12 cellular contexts compared by ENCODE assay signal in the genomic region with DNA sequence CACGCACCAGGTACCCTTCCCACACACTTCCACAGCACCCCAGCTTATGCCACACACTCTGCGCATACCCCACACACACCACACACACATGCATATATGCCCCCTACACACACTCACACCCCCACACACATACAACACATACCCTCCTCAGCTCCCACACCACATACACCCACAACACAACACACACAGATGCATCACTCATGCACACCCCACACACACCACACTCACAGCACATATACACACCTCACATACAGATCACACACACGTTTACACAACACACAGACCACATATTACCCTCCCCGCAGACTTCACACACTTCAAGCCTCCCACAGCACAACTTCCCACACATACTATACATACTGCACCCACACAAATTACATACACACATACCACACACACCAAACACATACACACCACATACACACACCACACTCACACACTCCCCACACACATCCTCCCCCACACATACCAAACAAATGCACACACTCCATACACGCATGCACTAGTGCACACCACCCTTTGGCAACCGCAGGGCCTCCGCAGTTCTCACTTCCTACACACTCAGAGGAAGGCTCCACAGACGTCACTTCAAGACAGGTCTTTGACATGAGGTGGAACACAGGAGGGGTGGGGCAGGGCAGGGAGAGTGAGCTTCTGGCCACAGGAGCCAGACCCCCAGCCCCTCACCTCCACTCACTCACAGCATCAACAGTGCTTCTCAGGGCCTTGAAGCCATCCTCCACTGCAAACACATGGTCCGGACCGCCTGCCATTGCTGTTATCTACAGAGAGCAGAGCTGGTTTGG. TPM values are rescaled to one million over a fixed set of nuclear protein-coding genes. Genes with fewer than 3 reads are reported as not detected.
DNase-seq lines count a peak whose midpoint lies in the region; ATAC-seq and TF ChIP-seq lines count a peak whose summit lies in the region.
"Had no signal": no experiment of that assay in that cellular context is flagged by ENCODE, and none has a peak within 500 bp of the region (broad histone marks: within the 10 kb centered on the region; RNA-seq: fewer than 3 reads in every experiment).

No MANE protein-coding gene starts in this region.

- peak overlapping the region; percentile 34 for H3K56ac ChIP-seq in mesendoderm (ENCODE audit: low read length)

- no peaks in the 10 kb centered on the region for H3K9me3 ChIP-seq in CD8-positive, alpha-beta T cell (ENCODE audit: low read length)
- H3K9me3 ChIP-seq in MG63, result no peaks in the 10 kb centered on the region
- H3K9me3 ChIP-seq in A673 (ENCODE audit: low read depth, low read length, poor library complexity, severe bottlenecking), result no peaks in the 10 kb centered on the region
- H3K9me3 ChIP-seq: ascending aorta had no signal

- CTCF ChIA-PET in CD8-positive, alpha-beta T cell (lab: Charles Lee), result interaction anchor here (1.0 kb wide), 1 partner anchor 23 kb away, joined by 3 read pairs; no protein-coding TSS in a partner anchor
- CTCF ChIA-PET in A673 (lab: Charles Lee), result no interaction called here

- H2BK15ac ChIP-seq in mesendoderm (replicated peaks; ENCODE audit: low read depth), result no peak overlapping the region

- peaks cover 54% of the 10 kb centered on the region for H3K4me1 Mint-ChIP-seq in CD8-positive, alpha-beta T cell (ENCODE audit: low read depth)

- no peaks in the 10 kb centered on the region for H3K9me3 Mint-ChIP-seq in CD8-positive, alpha-beta T cell

- no peak overlapping the region for H2BK5ac ChIP-seq in mesendoderm (ENCODE audit: low read length)

- H2AK5ac ChIP-seq in mesendoderm (ENCODE audit: low read length), result no peak overlapping the region

- H3K27me3 Mint-ChIP-seq in CD8-positive, alpha-beta T cell (ENCODE audit: low read depth), result no peaks in the 10 kb centered on the region

- H3K18ac ChIP-seq in mesendoderm (ENCODE audit: low read length), result no peak overlapping the region

- peak; percentile 35 to 72 (median 59) for DNase-seq in CD8-positive, alpha-beta T cell
- DNase-seq in activated CD4-positive, alpha-beta T cell treated with anti-CD3 and anti-CD28 coated beads for 48 hours, result peak; percentile 75
- DNase-seq in mesendoderm (no peak), MG63 (no peak), A673 (ENCODE audit: low spot score) (no peak)

- H3K4ac ChIP-seq in mesendoderm (ENCODE audit: low read depth, low read length), result no peak overlapping the region

- WGBS in mesendoderm (ENCODE audit: extremely low coverage, insufficient coverage, low lambda C conversion rate), result no CpG with 5 or more reads among the region's 10 CpGs

- H3K79me1 ChIP-seq in mesendoderm (ENCODE audit: low read length), result no peaks in the 10 kb centered on the region

- ATAC-seq in CD8-positive, alpha-beta T cell, result peak; percentile 72
- ATAC-seq in HG02623 (IDR thresholded peaks at IDR 0.05; ENCODE audit: unreplicated experiment) (peak; percentile 41), GM18502 (IDR thresholded peaks at IDR 0.05; ENCODE audit: poor library complexity, unreplicated experiment) (no peak), HG02678 (IDR thresholded peaks at IDR 0.05; ENCODE audit: unreplicated experiment) (no peak)

- H3K36me3 Mint-ChIP-seq in CD8-positive, alpha-beta T cell, result peaks cover 16% of the 10 kb centered on the region

- no peak overlapping the region for H3K9ac ChIP-seq in mesendoderm (ENCODE audit: low read length)
- H3K9ac ChIP-seq: KMS-11 had no signal

- H3K27ac Mint-ChIP-seq in CD8-positive, alpha-beta T cell, result no peak overlapping the region

- H3K27ac ChIP-seq in CD8-positive, alpha-beta T cell (ENCODE audit: low read depth, low read length), result peak overlapping the region; percentile 86
- H3K27ac ChIP-seq in mesendoderm (ENCODE audit: low read depth, low read length), result no peak overlapping the region
- no peak overlapping the region for H3K27ac ChIP-seq in A673 (ENCODE audit: low read depth, low read length, poor library complexity, severe bottlenecking)
- H3K27ac ChIP-seq: ascending aorta, KMS-11 had no signal

- H3K4me3 Mint-ChIP-seq in CD8-positive, alpha-beta T cell, result no peak overlapping the region

- no peak overlapping the region for H4K5ac ChIP-seq in mesendoderm (ENCODE audit: low read length)

- no peaks in the 10 kb centered on the region for H3K27me3 ChIP-seq in CD8-positive, alpha-beta T cell (ENCODE audit: insufficient read depth, low read length)
- no peaks in the 10 kb centered on the region for H3K27me3 ChIP-seq in mesendoderm (ENCODE audit: insufficient read depth, low read length, poor library complexity)
- H3K27me3 ChIP-seq in MG63, result no peaks in the 10 kb centered on the region
- H3K27me3 ChIP-seq in A673 (replicated peaks; ENCODE audit: insufficient read depth, low read depth, low read length, poor library complexity), result no peaks in the 10 kb centered on the region
- H3K27me3 ChIP-seq: ascending aorta had no signal

- POLR2A ChIA-PET in CD8-positive, alpha-beta T cell (lab: Charles Lee), result interaction anchor here (1.1 to 2.6 kb wide), 3 partner anchors 8 to 38 kb away, joined by 3 to 18 read pairs (median 5); no protein-coding TSS in a partner anchor
- POLR2A ChIA-PET in A673 (lab: Charles Lee; ENCODE audit: low non-redundant PET), result no interaction called here

- intact Hi-C loops in CD8-positive, alpha-beta T cell (cut with DNase I, micrococcal nuclease), result no loop called here
- intact Hi-C loops in A673 (cut with micrococcal nuclease; ENCODE audit: unreplicated experiment), result no loop called here

- no peak overlapping the region for H4K8ac ChIP-seq in mesendoderm (ENCODE audit: low read depth, low read length)

- H3K4me3 ChIP-seq in CD8-positive, alpha-beta T cell (ENCODE audit: low read depth, low read length), result peak overlapping the region; percentile 76
- no peak overlapping the region for H3K4me3 ChIP-seq in mesendoderm (ENCODE audit: low read length)
- no peak overlapping the region for H3K4me3 ChIP-seq in MG63
- no peak overlapping the region for H3K4me3 ChIP-seq in A673 (ENCODE audit: low read depth, low read length, poor library complexity, severe bottlenecking)
- H3K4me3 ChIP-seq: ascending aorta had no signal

- H3K79me2 ChIP-seq in mesendoderm (ENCODE audit: control insufficient read depth, insufficient read depth, low read length), result no peaks in the 10 kb centered on the region

- no peak overlapping the region for H3K4me2 ChIP-seq in mesendoderm (ENCODE audit: low read length)
- H3K4me2 ChIP-seq: KMS-11 had no signal

- H2BK120ac ChIP-seq in mesendoderm (ENCODE audit: low read depth, low read length), result no peak overlapping the region

- BruUV-seq in A673 (replicated peaks; lab: Mats Ljungman, UMichigan), result no TSS peak

- TF ChIP-seq CTCF in CD8-positive, alpha-beta T cell (IDR thresholded peaks at IDR 0.05), result no peak
- TF ChIP-seq CTCF in A673 (conservative IDR thresholded peaks at IDR 0.05; ENCODE audit: low read depth, low read length), result no peak

- no peaks in the 10 kb centered on the region for H3K36me3 ChIP-seq in CD8-positive, alpha-beta T cell (ENCODE audit: insufficient read depth, low read length)
- H3K36me3 ChIP-seq in mesendoderm (ENCODE audit: control insufficient read depth, insufficient read depth, low read length) (no peaks in the 10 kb centered on the region), MG63 (no peaks in the 10 kb centered on the region), A673 (ENCODE audit: insufficient read depth, low read length, poor library complexity, severe bottlenecking) (no peaks in the 10 kb centered on the region)
- H3K36me3 ChIP-seq: ascending aorta had no signal

- H3K23ac ChIP-seq in mesendoderm (ENCODE audit: low read length), result no peak overlapping the region

- H3K4me1 ChIP-seq in CD8-positive, alpha-beta T cell (ENCODE audit: insufficient read depth, low read length), result peaks cover 59% of the 10 kb centered on the region
- H3K4me1 ChIP-seq in mesendoderm (ENCODE audit: control insufficient read depth, low read depth, low read length) (no peaks in the 10 kb centered on the region), A673 (ENCODE audit: insufficient read depth, low read length, poor library complexity, severe bottlenecking) (no peaks in the 10 kb centered on the region)
- H3K4me1 ChIP-seq: ascending aorta had no signal

RNA-seq across cellular contexts. Expression of a gene that starts 18.5 kb away (rescaled TPM):
- not detected for total RNA-seq in CD8-positive, alpha-beta T cell
- not detected for polyA plus RNA-seq in mesendoderm (2013, experiment 1 of 2)
- not detected for polyA plus RNA-seq in mesendoderm (2013, experiment 2 of 2)
- not detected in 2 replicates for total RNA-seq in MG63 (2014; rRNA removed; shearing (Covaris generic); ENCODE audit: low replicate concordance)
- not detected in 2 replicates for total RNA-seq in A673 (2021)
- total RNA-seq: ascending aorta, kidney epithelial cell had no signal
- polyA plus RNA-seq: BJ had no signal

Comparison
In these comparisons a context has a peak if more than half of its experiments do, and no peak if none do; other contexts are left out.
1. ATAC-seq: peak in CD8-positive, alpha-beta T cell (single experiment) and HG02623 (single experiment); none in GM18502 (single experiment) and HG02678 (single experiment).
2. DNase-seq: peak in CD8-positive, alpha-beta T cell (7 of 7) and activated CD4-positive, alpha-beta T cell treated with anti-CD3 and anti-CD28 coated beads for 48 hours (single experiment); none in mesendoderm (single experiment), MG63 (single experiment) and A673 (single experiment).